ENCODE assay signal across 8 cellular contexts in genomic region chr10:45593938-45594275, GRCh38.
A peak's percentile ranks its signal among the peaks of the same experiment; 100 is the strongest.
DNase-seq lines count a peak whose midpoint lies in the region; ATAC-seq and TF ChIP-seq lines count a peak whose summit lies in the region.

No MANE protein-coding gene starts in this region.

- H3K4me3 ChIP-seq in H7 (ENCODE audit: insufficient read depth, low read depth, low read length): peak overlapping the region; percentile 79
- peak overlapping the region; percentile 65; the same call in 1 of the 2 replicates for H3K4me3 ChIP-seq in iPS DF 6.9 (ENCODE audit: low read length)
- peak overlapping the region; percentile 76 to 99 (median 87) for H3K4me3 ChIP-seq in skeletal muscle tissue (ENCODE audit: low read length in 3 of 3)

- POLR2A ChIA-PET in WTC11 (lab: Charles Lee): no interaction called here

- H3K4me3 Mint-ChIP-seq in WTC11: peak overlapping the region; percentile 89

- peaks cover 7% of the 10 kb centered on the region for H3K9me3 Mint-ChIP-seq in WTC11

- no CpG with 5 or more reads among the region's 6 CpGs for WGBS in iPS DF 6.9 (ENCODE audit: insufficient coverage, insufficient read length)

- no peak overlapping the region for H3K27ac ChIP-seq in iPS DF 6.9 (ENCODE audit: low read length)
- H3K27ac ChIP-seq in skeletal muscle tissue (ENCODE audit: low read depth, low read length): no peak overlapping the region

- H3K4me1 Mint-ChIP-seq in WTC11: peaks cover 14% of the 10 kb centered on the region

- peaks cover 22% of the 10 kb centered on the region for H3K27me3 Mint-ChIP-seq in WTC11 (ENCODE audit: low read depth)

- peak overlapping the region; percentile 63 to 81 (median 80) for H3K9ac ChIP-seq in skeletal muscle tissue (ENCODE audit: low read depth in 1 of 3, low read length in 3 of 3)

- H3K36me3 ChIP-seq in H7 (replicated peaks; ENCODE audit: control insufficient read depth, insufficient read depth, low read length) (no peaks in the 10 kb centered on the region), iPS DF 6.9 (ENCODE audit: control insufficient read depth, insufficient read depth, low read length) (no peaks in the 10 kb centered on the region), skeletal muscle tissue (ENCODE audit: control insufficient read depth in 3 of 3, insufficient read depth in 3 of 3, low read length in 3 of 3) (no peaks in the 10 kb centered on the region)

- no peak for ATAC-seq in WTC11
- ATAC-seq in HG03469 (IDR thresholded peaks at IDR 0.05; ENCODE audit: unreplicated experiment): no peak
- ATAC-seq in HG03571 (IDR thresholded peaks at IDR 0.05; ENCODE audit: unreplicated experiment): no peak

- peak overlapping the region; percentile 67; the same call in 1 of the 2 replicates for H3K27ac Mint-ChIP-seq in WTC11

- H3K27me3 ChIP-seq in H7 (ENCODE audit: control insufficient read depth, insufficient read depth, low read length) (peaks cover 2% of the 10 kb centered on the region; the same call in 1 of the 2 replicates), iPS DF 6.9 (ENCODE audit: control insufficient read depth, insufficient read depth, low read length) (no peaks in the 10 kb centered on the region), skeletal muscle tissue (ENCODE audit: control insufficient read depth in 3 of 3, insufficient read depth in 3 of 3, low read length in 3 of 3) (no peaks in the 10 kb centered on the region)

- DNase-seq in H7: no peak
- DNase-seq in WTC11 (ENCODE audit: low spot score): no peak
- DNase-seq in iPS DF 6.9 (ENCODE audit: low read depth, low spot score): no peak
- no peak for DNase-seq in cerebellar cortex (ENCODE audit: low spot score)
- no peak for DNase-seq in stimulated activated CD4-positive, alpha-beta T cell treated with anti-CD3 and anti-CD28 coated beads, Interleukin-4, amount 100 ng/mL, for 1 hour

- CTCF ChIA-PET in WTC11 (lab: Charles Lee): interaction anchor here (0.6 kb wide), 1 partner anchor 17 kb away, joined by 4 read pairs; no protein-coding TSS in a partner anchor

- no peaks in the 10 kb centered on the region for H3K4me1 ChIP-seq in iPS DF 6.9 (ENCODE audit: control insufficient read depth, insufficient read depth, low read length)
- H3K4me1 ChIP-seq in skeletal muscle tissue (ENCODE audit: control insufficient read depth in 3 of 3, insufficient read depth in 3 of 3, low read length in 3 of 3): peaks cover 3 to 14% (median 8%) of the 10 kb centered on the region in 3 donors

- no peaks in the 10 kb centered on the region for H3K9me3 ChIP-seq in iPS DF 6.9 (ENCODE audit: control insufficient read depth, insufficient read depth, low read length)
- H3K9me3 ChIP-seq in skeletal muscle tissue (ENCODE audit: control insufficient read depth in 3 of 3, low read length in 3 of 3): no peaks in the 10 kb centered on the region

- TF ChIP-seq CTCF in WTC11 (IDR thresholded peaks at IDR 0.05): no peak

- peaks cover 5% of the 10 kb centered on the region for H3K36me3 Mint-ChIP-seq in WTC11

TF ChIP-seq in WTC11, 78 proteins besides CTCF, POLR2A, EP300 and RAD21:
- no peak for TF ChIP-seq HMGXB4 (CRISPR knock-in tag; IDR thresholded peaks at IDR 0.05)
- no peak for TF ChIP-seq HMGA2 (CRISPR knock-in tag; IDR thresholded peaks at IDR 0.05)
- TF ChIP-seq ZNF317 (CRISPR knock-in tag; IDR thresholded peaks at IDR 0.05; ENCODE audit: borderline replicate concordance, low read depth): no peak
- no peak for TF ChIP-seq PREB (CRISPR knock-in tag; IDR thresholded peaks at IDR 0.05; ENCODE audit: borderline replicate concordance)
- no peak for TF ChIP-seq ERG (CRISPR knock-in tag; IDR thresholded peaks at IDR 0.05)
- no peak for TF ChIP-seq GTF2I (CRISPR knock-in tag; conservative IDR thresholded peaks at IDR 0.05)
- TF ChIP-seq TEAD4 (CRISPR knock-in tag; IDR thresholded peaks at IDR 0.05): no peak
